ENCODE assay signal across 16 cellular contexts in the genomic region with DNA sequence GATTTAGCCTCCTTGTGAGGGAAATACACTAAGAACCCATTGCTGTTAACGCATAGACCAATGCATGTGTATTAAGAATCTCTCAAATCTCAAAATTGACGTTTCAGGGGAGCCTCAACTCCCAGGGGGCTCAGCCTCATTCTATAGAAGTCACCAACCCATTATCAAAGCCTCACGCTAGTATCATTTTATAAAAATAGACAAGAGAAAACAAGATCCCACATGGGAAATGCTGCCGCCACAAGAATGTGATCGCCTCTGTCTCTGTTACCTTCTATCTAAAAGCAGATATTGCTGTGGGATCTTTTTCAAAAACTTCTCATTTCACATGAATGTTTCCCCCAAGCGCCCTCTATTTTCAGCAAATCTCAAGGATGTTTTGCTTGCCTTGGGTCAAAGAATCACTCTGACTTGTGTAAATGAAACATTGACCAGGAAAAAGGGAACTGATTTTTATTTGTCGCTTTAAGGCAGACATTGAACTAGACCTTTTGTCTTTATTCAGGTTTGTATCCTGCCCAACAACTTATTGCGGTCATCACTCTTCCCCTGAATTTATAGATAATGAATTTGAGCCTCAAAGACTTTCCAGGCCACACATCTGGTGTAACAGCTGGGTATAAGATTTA.
DNase-seq lines count a peak whose midpoint lies in the region; ATAC-seq and TF ChIP-seq lines count a peak whose summit lies in the region.
"Had no signal": no experiment of that assay in that cellular context is flagged by ENCODE, and none has a peak within 500 bp of the region (broad histone marks: within the 10 kb centered on the region; RNA-seq: fewer than 3 reads in every experiment).

No MANE protein-coding gene starts in this region.

- intact Hi-C loops in heart left ventricle (cut with DNase I), result loop anchor here in 7 of 10 donors (1.0 to 10.0 kb wide), 4 partner anchors 9 to 682 kb away; partner anchors contain the start of gene ID2 (in 6 of the 7)
- intact Hi-C loops in left ventricle myocardium superior (cut with micrococcal nuclease), result loop anchor here (10.0 kb wide), 1 partner anchor 682 kb away; the partner anchor contains the start of gene ID2
- intact Hi-C loops in vagina (cut with DNase I), result loop anchor here (10.0 kb wide), 1 partner anchor 672 kb away; no protein-coding TSS in a partner anchor

- WGBS in heart left ventricle, 4 donors, result 71 to 80% (median 75%) methylated on average over 8 of the region's 8 CpGs

- POLR2A ChIA-PET in activated CD4-positive, alpha-beta T cell treated with anti-CD3 and anti-CD28 coated beads, Interleukin-2, amount 10 ng/mL, durations not matched to agents 7 days and 5 days (lab: Charles Lee), result no interaction called here

- H3K27me3 Mint-ChIP-seq in activated CD4-positive, alpha-beta T cell treated with anti-CD3 and anti-CD28 coated beads, Interleukin-2, amount 10 ng/mL, durations not matched to agents 7 days and 5 days, result no peaks in the 10 kb centered on the region

- H3K9me3 ChIP-seq in heart left ventricle, result no peaks in the 10 kb centered on the region
- no peaks in the 10 kb centered on the region for H3K9me3 ChIP-seq in SK-N-MC (ENCODE audit: low read depth, low read length)
- no peaks in the 10 kb centered on the region for H3K9me3 ChIP-seq in vagina
- H3K9me3 ChIP-seq: A549, colonic mucosa, mucosa of descending colon had no signal

- H3K36me3 Mint-ChIP-seq in activated CD4-positive, alpha-beta T cell treated with anti-CD3 and anti-CD28 coated beads, Interleukin-2, amount 10 ng/mL, durations not matched to agents 7 days and 5 days (ENCODE audit: low read depth), result no peaks in the 10 kb centered on the region

- ATAC-seq in heart left ventricle (no peak), left ventricle myocardium superior (no peak)

- CTCF ChIA-PET in activated CD4-positive, alpha-beta T cell treated with anti-CD3 and anti-CD28 coated beads, Interleukin-2, amount 10 ng/mL, durations not matched to agents 7 days and 5 days (lab: Charles Lee), result interaction anchor here (0.6 to 1.6 kb wide), 3 partner anchors 10 to 559 kb away, joined by 3 to 5 read pairs (median 3); no protein-coding TSS in a partner anchor

- H3K4me3 ChIP-seq in heart left ventricle (no peak overlapping the region), SK-N-MC (peak overlapping the region; percentile 76), vagina (no peak overlapping the region)
- H3K4me3 ChIP-seq: A549, colonic mucosa, mucosa of descending colon, skin epidermis had no signal

- peak overlapping the region; percentile 63 for H3K9ac ChIP-seq in SK-N-MC (ENCODE audit: insufficient read length)

- H3K27me3 ChIP-seq in heart left ventricle, result no peaks in the 10 kb centered on the region
- no peaks in the 10 kb centered on the region for H3K27me3 ChIP-seq in vagina
- H3K27me3 ChIP-seq: colonic mucosa had no signal

- H3K4me1 ChIP-seq in heart left ventricle, result peaks cover 0 to 28% (median 15%) of the 10 kb centered on the region in 12 donors
- H3K4me1 ChIP-seq in vagina, result peaks cover 12% of the 10 kb centered on the region
- H3K4me1 ChIP-seq: colonic mucosa had no signal

- H3K36me3 ChIP-seq in heart left ventricle, result no peaks in the 10 kb centered on the region
- H3K36me3 ChIP-seq in SK-N-MC (ENCODE audit: insufficient read depth, low read length), result no peaks in the 10 kb centered on the region
- no peaks in the 10 kb centered on the region for H3K36me3 ChIP-seq in vagina
- H3K36me3 ChIP-seq: colonic mucosa had no signal

- H3K27ac ChIP-seq in heart left ventricle (peak overlapping the region in 9 of 12 donors; percentile 61 to 95 (median 81)), SK-N-MC (peak overlapping the region; percentile 100), vagina (peak overlapping the region; percentile 67)
- H3K27ac ChIP-seq: A549 had no signal

- no peak for TF ChIP-seq POLR2A in heart left ventricle (IDR thresholded peaks at IDR 0.05)
- no peak for TF ChIP-seq POLR2A in vagina (IDR thresholded peaks at IDR 0.05)

- no peaks in the 10 kb centered on the region for H3K4me1 Mint-ChIP-seq in activated CD4-positive, alpha-beta T cell treated with anti-CD3 and anti-CD28 coated beads, Interleukin-2, amount 10 ng/mL, durations not matched to agents 7 days and 5 days

- DNase-seq in heart left ventricle (no peak), left ventricle myocardium superior (no peak), SK-N-MC (ENCODE audit: low read depth, low spot score) (peak; percentile 16), myocyte (ENCODE audit: low read depth) (peak; percentile 7), vagina (ENCODE audit: extremely low spot score in 2 of 2) (peak in 1 of 2 donors; percentile 49), T-helper 1 cell (no peak)
- no peak for DNase-seq in activated CD4-positive, alpha-beta T cell treated with anti-CD3 and anti-CD28 coated beads, Interleukin-2, amount 10 ng/mL, durations not matched to agents 7 days and 5 days
- no peak for DNase-seq in stimulated activated CD4-positive, alpha-beta T cell treated with anti-CD3 and anti-CD28 coated beads, Interleukin-2, amount 100 ng/mL, for 48 hours
- DNase-seq: activated CD4-positive, CD25-positive, alpha-beta regulatory T cell; activated effector memory CD4-positive, alpha-beta T cell treated with anti-CD3 and anti-CD28 coated beads, Interleukin-2, amount 50 U/mL, for 16 hours; colonic mucosa; DMS153; Karpas-422 had no signal

- H3K27ac Mint-ChIP-seq in activated CD4-positive, alpha-beta T cell treated with anti-CD3 and anti-CD28 coated beads, Interleukin-2, amount 10 ng/mL, durations not matched to agents 7 days and 5 days, result no peak overlapping the region

- H3K9me3 Mint-ChIP-seq in activated CD4-positive, alpha-beta T cell treated with anti-CD3 and anti-CD28 coated beads, Interleukin-2, amount 10 ng/mL, durations not matched to agents 7 days and 5 days, result no peaks in the 10 kb centered on the region

- H3K4me3 Mint-ChIP-seq in activated CD4-positive, alpha-beta T cell treated with anti-CD3 and anti-CD28 coated beads, Interleukin-2, amount 10 ng/mL, durations not matched to agents 7 days and 5 days, result no peak overlapping the region

- no peak for TF ChIP-seq CTCF in heart left ventricle (IDR thresholded peaks at IDR 0.05)
- TF ChIP-seq CTCF in vagina (IDR thresholded peaks at IDR 0.05), result no peak

Comparison
In these comparisons a context has a peak if more than half of its experiments do, and no peak if none do; other contexts are left out.
1. DNase-seq: peak in SK-N-MC (single experiment) and myocyte (single experiment); none in heart left ventricle (0 of 5), left ventricle myocardium superior (single experiment), T-helper 1 cell (0 of 5), activated CD4-positive, alpha-beta T cell treated with anti-CD3 and anti-CD28 coated beads, Interleukin-2, amount 10 ng/mL, durations not matched to agents 7 days and 5 days (single experiment) and stimulated activated CD4-positive, alpha-beta T cell treated with anti-CD3 and anti-CD28 coated beads, Interleukin-2, amount 100 ng/mL, for 48 hours (0 of 2).
2. Peak in every context shown above with its lines, with median percentiles within 50 percentile points of each other: H3K27ac ChIP-seq.